8 cellular contexts compared by ENCODE assay signal in the genomic region with DNA sequence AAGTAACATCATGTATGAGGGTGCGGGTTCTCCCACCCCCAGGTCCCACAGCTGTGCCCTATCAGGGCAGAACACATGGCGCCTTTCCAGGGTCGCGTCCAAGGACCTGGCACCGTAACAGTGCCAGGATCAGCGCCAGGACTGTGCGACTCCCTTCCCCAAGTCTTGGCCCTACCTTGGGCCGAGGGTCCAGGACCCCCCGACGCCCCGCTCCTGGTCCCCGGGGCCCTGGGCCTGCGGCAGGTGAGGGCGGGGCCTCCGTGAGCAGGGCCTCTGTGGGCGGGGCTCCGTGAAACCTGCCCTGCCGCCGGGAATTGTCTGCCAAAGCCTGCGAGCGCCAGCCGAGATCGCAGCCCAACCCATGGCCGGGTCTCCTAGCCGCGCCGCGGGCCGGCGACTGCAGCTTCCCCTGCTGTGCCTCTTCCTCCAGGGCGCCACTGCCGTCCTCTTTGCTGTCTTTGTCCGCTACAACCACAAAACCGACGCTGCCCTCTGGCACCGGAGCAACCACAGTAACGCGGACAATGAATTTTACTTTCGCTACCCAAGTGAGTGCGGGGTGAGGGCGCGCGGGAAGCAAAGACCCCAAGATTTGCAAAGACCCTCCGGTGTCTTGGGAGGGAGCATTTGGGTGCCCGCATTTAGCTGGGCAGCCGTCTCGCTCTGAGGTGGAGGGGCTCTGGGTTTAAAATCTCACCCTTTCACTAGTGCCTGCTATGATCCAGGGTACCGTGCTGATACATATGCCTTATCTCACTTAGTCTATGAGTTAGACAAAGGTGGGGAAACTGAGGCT. TPM values are rescaled to one million over a fixed set of nuclear protein-coding genes. Genes with fewer than 3 reads are reported as not detected.
DNase-seq lines count a peak whose midpoint lies in the region; ATAC-seq and TF ChIP-seq lines count a peak whose summit lies in the region.

TSS of gene RHBG (plus strand) at position 323 of the 796 bp plus-strand sequence. CDS start at position 362, 39 bp downstream.

- peak within 1 kb of the TSS; percentile 17 for H3K4me3 ChIP-seq in astrocyte of the spinal cord (ENCODE audit: low read depth, low read length)

- DNase-seq in DMS53 treated with DMSO at 0.1 percent for 48 hours (lab: John Stamatoyannopoulos, UW; ENCODE audit: unreplicated experiment) (peak; percentile 61), NCI-H2029 treated with DMSO at 0.1 percent for 48 hours (lab: John Stamatoyannopoulos, UW) (peak; percentile 27), astrocyte of the spinal cord (ENCODE audit: low read depth, low spot score) (peak; percentile 5), iris pigment epithelial cell (ENCODE audit: low read depth) (peak; percentile 10), SK-N-DZ (ENCODE audit: low spot score) (no peak)
- peak; percentile 22 for DNase-seq in stimulated activated naive CD8-positive, alpha-beta T cell treated with anti-CD3 and anti-CD28 coated beads, Interleukin-15, Interleukin-2, amounts not matched to agents 100 U/mL and 50 U/mL, for 24 hours

- no peak for TF ChIP-seq CTCF in astrocyte of the spinal cord (IDR thresholded peaks at IDR 0.05; ENCODE audit: low read depth, low read length)

- in situ Hi-C loops in astrocyte of the spinal cord (cut with HindIII; ENCODE audit: low sequenced_read_pairs) = no loop called here

- no peak for ATAC-seq in stimulated activated naive CD8-positive, alpha-beta T cell treated with anti-CD3 and anti-CD28 coated beads, Interleukin-15, Interleukin-2, amounts not matched to agents 100 U/mL and 50 U/mL, for 24 hours
- ATAC-seq in HG03342 (IDR thresholded peaks at IDR 0.05; ENCODE audit: unreplicated experiment) (no peak), GM19463 (IDR thresholded peaks at IDR 0.05; ENCODE audit: unreplicated experiment) (no peak)

RNA-seq across cellular contexts. Expression of gene RHBG, which starts in this region (rescaled TPM):
- polyA plus RNA-seq in SK-N-DZ (2014; cell fraction: cytosol; rRNA removed) = 5.4 and 8.6 TPM in 2 replicates
- 22.8 and 30.3 TPM in 2 replicates for polyA plus RNA-seq in SK-N-DZ (2014; cell fraction: nucleus; rRNA removed)
